ENCODE assay signal across 8 cellular contexts in genomic region chr9:74953235-74953741, GRCh38. TPM values are rescaled to one million over a fixed set of nuclear protein-coding genes. Genes with fewer than 3 reads are reported as not detected.
DNase-seq lines count a peak whose midpoint lies in the region; ATAC-seq, FAIRE-seq and TF ChIP-seq lines count a peak whose summit lies in the region.

No MANE protein-coding gene starts in this region.

- ATAC-seq in GM21576 (IDR thresholded peaks at IDR 0.05; ENCODE audit: unreplicated experiment) (peak; percentile 7), pancreas (peak in 1 of 4 donors; percentile 0), GM18517 (IDR thresholded peaks at IDR 0.05; ENCODE audit: unreplicated experiment) (no peak)

- no peak for TF ChIP-seq EP300 in esophagus muscularis mucosa (IDR thresholded peaks at IDR 0.05)

- peaks cover 3 to 15% (median 14%) of the 10 kb centered on the region in 4 donors for H3K4me1 ChIP-seq in esophagus muscularis mucosa
- H3K4me1 ChIP-seq in pancreas: no peaks in the 10 kb centered on the region

- TF ChIP-seq CTCF in C4-2B (conservative IDR thresholded peaks at IDR 0.05) (no peak), esophagus muscularis mucosa (IDR thresholded peaks at IDR 0.05) (no peak), pancreas (IDR thresholded peaks at IDR 0.05) (no peak), GM10266 (IDR thresholded peaks at IDR 0.05; ENCODE audit: control insufficient read depth, insufficient read depth, low read depth, missing control alignments) (no peak)

- peak; percentile 3 for DNase-seq in RPMI8226
- no peak for DNase-seq in esophagus muscularis mucosa (ENCODE audit: extremely low spot score)
- no peak for DNase-seq in pancreas
- DNase-seq in HPDE6-E6E7 (ENCODE audit: extremely low spot score): no peak
- no peak for DNase-seq in GM10266 (ENCODE audit: extremely low spot score)

- H3K27ac ChIP-seq in C4-2B (peak overlapping the region; percentile 98), esophagus muscularis mucosa (replicated peaks in 1 of 4) (peak overlapping the region; percentile 96 to 99 (median 98)), pancreas (peak overlapping the region; percentile 80 to 96 (median 94))

- H3K27me3 ChIP-seq in esophagus muscularis mucosa: no peaks in the 10 kb centered on the region
- no peaks in the 10 kb centered on the region for H3K27me3 ChIP-seq in pancreas

- H3K4me3 ChIP-seq in esophagus muscularis mucosa (peak overlapping the region; percentile 81 to 95 (median 92)), pancreas (peak overlapping the region; percentile 47 to 94 (median 94))

- TF ChIP-seq POLR2A in esophagus muscularis mucosa (IDR thresholded peaks at IDR 0.05; ENCODE audit: low read depth): no peak

- WGBS in esophagus muscularis mucosa: 35% methylated on average over 7 of the region's 7 CpGs
- WGBS in pancreas, 2 donors: 53 to 60% methylated on average over 7 of the region's 7 CpGs

- no peaks in the 10 kb centered on the region for H3K36me3 ChIP-seq in esophagus muscularis mucosa
- H3K36me3 ChIP-seq in pancreas: no peaks in the 10 kb centered on the region

- H3K9me3 ChIP-seq in esophagus muscularis mucosa: no peaks in the 10 kb centered on the region
- H3K9me3 ChIP-seq in pancreas: no peaks in the 10 kb centered on the region

- FAIRE-seq in pancreas (lab: Jason Lieb, UNC): no peak

- intact Hi-C loops in esophagus muscularis mucosa (cut with DNase I) (loop anchor here (5.0 kb wide), 2 partner anchors 49 to 134 kb away; partner anchors contain the start of genes NMRK1 and OSTF1), pancreas (cut with DNase I) (no loop called here)

RNA-seq across cellular contexts. Expression of gene C9orf40, which starts 0.6 kb away (rescaled TPM):
- total RNA-seq in esophagus muscularis mucosa (1 to 10 TPM; 4.0 to 6.2 (median 5.5) TPM), pancreas (1 to 10 TPM in 5 of 6 donors, under 1 TPM in 1; 0.69 to 2.3 (median 1.1) TPM)
- 1 to 10 TPM; 1.3 to 1.5 TPM for polyA plus RNA-seq in pancreas
